ENCODE assay signal across 16 cellular contexts in genomic region chr3:58576716-58577115, GRCh38. TPM values are rescaled to one million over a fixed set of nuclear protein-coding genes. Genes with fewer than 3 reads are reported as not detected.
DNase-seq lines count a peak whose midpoint lies in the region.
"Had no signal": no experiment of that assay in that cellular context is flagged by ENCODE, and none has a peak within 500 bp of the region (broad histone marks: within the 10 kb centered on the region; RNA-seq: fewer than 3 reads in every experiment).

No MANE protein-coding gene starts in this region.

- no peaks in the 10 kb centered on the region for H3K9me3 ChIP-seq in MG63

- H3K36me3 ChIP-seq in MG63, result peaks cover 20% of the 10 kb centered on the region

- peak overlapping the region; percentile 57 for H3K4me3 ChIP-seq in MG63

- DNase-seq in MG63, result no peak
- DNase-seq in lung microvascular endothelial cell (ENCODE audit: low read depth in 2 of 2), result peak; percentile 34 to 37
- DNase-seq in NCI-H2029 treated with DMSO at 0.1 percent for 48 hours (lab: John Stamatoyannopoulos, UW), result no peak
- no peak for DNase-seq in mesenteric fat pad (ENCODE audit: low spot score)
- no peak for DNase-seq in NCI-H2196 treated with DMSO at 0.1 percent for 48 hours (lab: John Stamatoyannopoulos, UW; ENCODE audit: unreplicated experiment)
- no peak for DNase-seq in activated T-cell treated with anti-CD3 and anti-CD28 coated beads, Interleukin-2, amount 50 U/mL, for 1 hour
- DNase-seq: activated CD4-positive, alpha-beta T cell treated with anti-CD3 and anti-CD28 coated beads for 48 hours; activated naive CD4-positive, alpha-beta T cell treated with anti-CD3 and anti-CD28 coated beads, Interleukin-2, amount 50 U/mL, for 16 hours; Calu3; naive B cell; NCI-H1930; NCI-H524; stimulated activated CD4-positive, alpha-beta T cell treated with anti-CD3 and anti-CD28 coated beads, Interleukin-2, amount 100 ng/mL, for 24 hours had no signal

- H3K27ac ChIP-seq in cingulate gyrus (ENCODE audit: low read depth, low read length) (peak overlapping the region; percentile 98), temporal lobe (ENCODE audit: low read depth, low read length) (peak overlapping the region; percentile 96)

- no peaks in the 10 kb centered on the region for H3K27me3 ChIP-seq in MG63

RNA-seq across cellular contexts. Expression of gene FAM107A, which starts 0.5 kb away (rescaled TPM):
- total RNA-seq in MG63 (2014; rRNA removed; shearing (Covaris generic); ENCODE audit: low replicate concordance), result 40.7 and 47.1 TPM in 2 replicates
- total RNA-seq in lung microvascular endothelial cell (0.20 and 2.2 TPM in 2 replicates), temporal lobe (32.2 TPM), mesenteric fat pad (39.2 TPM)
- total RNA-seq: Calu3, MCF 10A had no signal

RNA-seq across cellular contexts. Expression of gene ACOX2, which starts 39.7 kb away (rescaled TPM):
- 18.7 and 23.4 TPM in 2 replicates for total RNA-seq in MG63 (2014; rRNA removed; shearing (Covaris generic); ENCODE audit: low replicate concordance)
- total RNA-seq in lung microvascular endothelial cell (0.44 and 0.60 TPM in 2 replicates), temporal lobe (0.98 TPM), mesenteric fat pad (18.8 TPM)

Comparison
In these comparisons a context has a peak if more than half of its experiments do, and no peak if none do; other contexts are left out.
1. DNase-seq: peak in lung microvascular endothelial cell (2 of 2); none in MG63 (single experiment), NCI-H2029 treated with DMSO at 0.1 percent for 48 hours (single experiment), mesenteric fat pad (single experiment), NCI-H2196 treated with DMSO at 0.1 percent for 48 hours (single experiment) and activated T-cell treated with anti-CD3 and anti-CD28 coated beads, Interleukin-2, amount 50 U/mL, for 1 hour (single experiment).
2. RNA of gene FAM107A, which starts 0.5 kb away (total RNA-seq): 40.7 to 47.1 TPM in MG63, 39.2 TPM in mesenteric fat pad (single experiment) and 32.2 TPM in temporal lobe (single experiment); 0.20 to 2.2 TPM in lung microvascular endothelial cell; every median in the first group is over 10 times any median in the second.